In genomic region chr1:3772715-3773571, GRCh38 we compare ENCODE assay signal across 8 cellular contexts. TPM values are rescaled to one million over a fixed set of nuclear protein-coding genes. Genes with fewer than 3 reads are reported as not detected.
A peak's percentile ranks its signal among the peaks of the same experiment; 100 is the strongest.
DNase-seq lines count a peak whose midpoint lies in the region; ATAC-seq lines count a peak whose summit lies in the region.

A gene with protein sequence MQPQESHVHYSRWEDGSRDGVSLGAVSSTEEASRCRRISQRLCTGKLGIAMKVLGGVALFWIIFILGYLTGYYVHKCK (plus strand): TSS chr1:3772749. CDS start chr1:3775374, 2,625 bp downstream.

- H3K4me1 ChIP-seq in iPS-18a (ENCODE audit: control insufficient read depth, low read depth, low read length) = peaks cover 8% of the 10 kb centered on the region

- H3K27me3 Mint-ChIP-seq in activated naive CD8-positive, alpha-beta T cell treated with anti-CD3 and anti-CD28 coated beads, Interleukin-2, amount 10 ng/mL, durations not matched to agents 7 days and 5 days = no peaks in the 10 kb centered on the region
- H3K27me3 Mint-ChIP-seq in stimulated activated naive B cell treated with anti-CD40 and anti-IgM and Interleukin-4, amounts not matched to agents 10 μg/mL and 1 μg/mL and 100 μg/mL, for 72 hours = peaks cover 0 to 4% of the 10 kb centered on the region in 2 donors

- H3K27me3 ChIP-seq in iPS-18a (ENCODE audit: control insufficient read depth, insufficient read depth, low read length) = peaks cover 11% of the 10 kb centered on the region

- peak within 1 kb of the TSS; percentile 59 for H3K4me3 ChIP-seq in iPS-18a (ENCODE audit: low read length)

- H3K27ac Mint-ChIP-seq in activated naive CD8-positive, alpha-beta T cell treated with anti-CD3 and anti-CD28 coated beads, Interleukin-2, amount 10 ng/mL, durations not matched to agents 7 days and 5 days = no peak within 1 kb of the TSS
- peak within 1 kb of the TSS; percentile 81 for H3K27ac Mint-ChIP-seq in stimulated activated naive B cell treated with anti-CD40 and anti-IgM and Interleukin-4, amounts not matched to agents 10 μg/mL and 1 μg/mL and 100 μg/mL, for 72 hours

- H3K4me1 Mint-ChIP-seq in activated naive CD8-positive, alpha-beta T cell treated with anti-CD3 and anti-CD28 coated beads, Interleukin-2, amount 10 ng/mL, durations not matched to agents 7 days and 5 days = peaks cover 2% of the 10 kb centered on the region
- H3K4me1 Mint-ChIP-seq in stimulated activated naive B cell treated with anti-CD40 and anti-IgM and Interleukin-4, amounts not matched to agents 10 μg/mL and 1 μg/mL and 100 μg/mL, for 72 hours = peaks cover 23 to 34% of the 10 kb centered on the region in 2 donors

- peak within 1 kb of the TSS; percentile 60 for H3K4me3 Mint-ChIP-seq in activated naive CD8-positive, alpha-beta T cell treated with anti-CD3 and anti-CD28 coated beads, Interleukin-2, amount 10 ng/mL, durations not matched to agents 7 days and 5 days
- peak within 1 kb of the TSS; percentile 79 to 81 for H3K4me3 Mint-ChIP-seq in stimulated activated naive B cell treated with anti-CD40 and anti-IgM and Interleukin-4, amounts not matched to agents 10 μg/mL and 1 μg/mL and 100 μg/mL, for 72 hours

- POLR2A ChIA-PET in activated naive CD8-positive, alpha-beta T cell treated with anti-CD3 and anti-CD28 coated beads, Interleukin-2, amount 10 ng/mL, durations not matched to agents 7 days and 5 days (lab: Charles Lee) = no interaction called here

- DNase-seq in activated naive CD8-positive, alpha-beta T cell treated with anti-CD3 and anti-CD28 coated beads, Interleukin-2, amount 10 ng/mL, durations not matched to agents 7 days and 5 days = no peak
- no peak for DNase-seq in stimulated activated naive B cell treated with anti-CD40 and anti-IgM and Interleukin-4, amounts not matched to agents 10 μg/mL and 1 μg/mL and 100 μg/mL, for 72 hours
- DNase-seq in NCI-H2171 treated with DMSO at 0.1 percent for 48 hours (lab: John Stamatoyannopoulos, UW) (no peak), GM19240 (ENCODE audit: insufficient read length, low spot score) (no peak)

- H3K9ac ChIP-seq in iPS-18a (ENCODE audit: low read length) = peak within 1 kb of the TSS; percentile 30

- ATAC-seq in GM18909 (IDR thresholded peaks at IDR 0.05; ENCODE audit: poor library complexity, unreplicated experiment) = peak; percentile 24
- ATAC-seq in HG03103 (IDR thresholded peaks at IDR 0.05; ENCODE audit: low read depth, unreplicated experiment) = peak; percentile 14
- no peak for ATAC-seq in activated naive CD8-positive, alpha-beta T cell treated with anti-CD3 and anti-CD28 coated beads, Interleukin-2, amount 10 ng/mL, durations not matched to agents 7 days and 5 days (ENCODE audit: low read depth)
- no peak for ATAC-seq in stimulated activated naive B cell treated with anti-CD40 and anti-IgM and Interleukin-4, amounts not matched to agents 10 μg/mL and 1 μg/mL and 100 μg/mL, for 72 hours (replicated peaks)
- ATAC-seq in HG03469 (IDR thresholded peaks at IDR 0.05; ENCODE audit: unreplicated experiment) = no peak

- H3K36me3 Mint-ChIP-seq in activated naive CD8-positive, alpha-beta T cell treated with anti-CD3 and anti-CD28 coated beads, Interleukin-2, amount 10 ng/mL, durations not matched to agents 7 days and 5 days = no peaks in the 10 kb centered on the region
- H3K36me3 Mint-ChIP-seq in stimulated activated naive B cell treated with anti-CD40 and anti-IgM and Interleukin-4, amounts not matched to agents 10 μg/mL and 1 μg/mL and 100 μg/mL, for 72 hours = no peaks in the 10 kb centered on the region

- no peaks in the 10 kb centered on the region for H3K9me3 Mint-ChIP-seq in activated naive CD8-positive, alpha-beta T cell treated with anti-CD3 and anti-CD28 coated beads, Interleukin-2, amount 10 ng/mL, durations not matched to agents 7 days and 5 days
- no peaks in the 10 kb centered on the region for H3K9me3 Mint-ChIP-seq in stimulated activated naive B cell treated with anti-CD40 and anti-IgM and Interleukin-4, amounts not matched to agents 10 μg/mL and 1 μg/mL and 100 μg/mL, for 72 hours

- H3K27ac ChIP-seq in iPS-18a (ENCODE audit: low read length) = no peak within 1 kb of the TSS

- H3K36me3 ChIP-seq in iPS-18a (ENCODE audit: control insufficient read depth, low read depth, low read length) = no peaks in the 10 kb centered on the region

- H3K9me3 ChIP-seq in iPS-18a (ENCODE audit: control insufficient read depth, low read depth, low read length) = no peaks in the 10 kb centered on the region

RNA-seq across cellular contexts. Expression of the gene that starts here (rescaled TPM):
- total RNA-seq in activated naive CD8-positive, alpha-beta T cell treated with anti-CD3 and anti-CD28 coated beads, Interleukin-2, amount 10 ng/mL, durations not matched to agents 7 days and 5 days = 1 to 10 TPM in 1 of 2 experiments, under 1 TPM in 1; 0.94 to 2.1 TPM

Comparison
In these comparisons a context has a peak if more than half of its experiments do, and no peak if none do; other contexts are left out.
1. ATAC-seq: peak in GM18909 (single experiment) and HG03103 (single experiment); none in activated naive CD8-positive, alpha-beta T cell treated with anti-CD3 and anti-CD28 coated beads, Interleukin-2, amount 10 ng/mL, durations not matched to agents 7 days and 5 days (single experiment), stimulated activated naive B cell treated with anti-CD40 and anti-IgM and Interleukin-4, amounts not matched to agents 10 μg/mL and 1 μg/mL and 100 μg/mL, for 72 hours (0 of 2) and HG03469 (single experiment).